Comparison of ENCODE assay signal across 8 cellular contexts in the genomic region with DNA sequence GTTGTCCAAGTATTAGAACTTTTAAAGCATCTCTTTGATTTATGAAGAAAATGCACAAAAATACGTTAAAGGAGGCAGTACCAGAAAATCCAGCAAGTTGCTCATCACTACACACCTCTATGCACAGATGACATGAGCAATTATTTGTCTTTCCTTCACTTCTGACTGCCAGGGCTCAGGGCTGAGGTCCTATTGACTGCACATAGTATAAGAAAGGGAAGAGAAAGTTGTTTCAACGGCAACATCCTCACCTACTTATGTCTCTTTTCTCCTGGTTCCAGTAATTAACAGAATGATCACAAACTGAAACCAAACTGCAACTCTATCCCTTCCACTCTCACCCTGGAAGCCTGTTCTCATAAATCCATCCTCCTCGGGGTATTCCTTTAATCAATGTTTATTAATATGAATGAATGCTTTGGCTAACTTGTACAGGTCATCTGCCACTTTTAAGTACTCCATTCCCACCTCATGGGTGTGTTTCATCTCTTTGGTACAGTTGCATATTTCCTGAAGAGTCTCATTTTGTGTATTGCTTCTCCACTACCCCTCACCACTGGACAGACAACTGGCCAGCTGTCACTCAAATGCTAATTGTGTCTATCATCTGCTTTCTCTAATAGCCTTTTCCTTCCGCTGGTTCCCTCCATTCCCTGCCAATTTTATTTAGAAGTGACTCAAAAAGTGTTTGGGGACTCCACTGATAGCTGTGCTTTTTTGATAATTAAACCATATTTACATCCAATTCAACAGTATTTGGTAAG. TPM values are rescaled to one million over a fixed set of nuclear protein-coding genes. Genes with fewer than 3 reads are reported as not detected.
DNase-seq lines count a peak whose midpoint lies in the region; ATAC-seq and TF ChIP-seq lines count a peak whose summit lies in the region.

No MANE protein-coding gene starts in this region.

- no peak overlapping the region for H2BK12ac ChIP-seq in H9 (ENCODE audit: insufficient read length, low read depth, low read length)

- H3K14ac ChIP-seq in H9 (ENCODE audit: insufficient read depth, low read length): no peak overlapping the region

- H4K91ac ChIP-seq in H9 (ENCODE audit: insufficient read length, low read depth, low read length): no peak overlapping the region

- no peaks in the 10 kb centered on the region for H3K36me3 ChIP-seq in BLaER1
- no peaks in the 10 kb centered on the region for H3K36me3 ChIP-seq in KOPT-K1 (ENCODE audit: insufficient read depth, low read length)
- H3K36me3 ChIP-seq in effector memory CD4-positive, alpha-beta T cell (ENCODE audit: control insufficient read depth, insufficient read depth, low read length): no peaks in the 10 kb centered on the region

- H3K27ac Mint-ChIP-seq in mesothelial cell of epicardium (no peak overlapping the region), H9 (no peak overlapping the region)

- peaks cover 4% of the 10 kb centered on the region for H3K9me3 Mint-ChIP-seq in mesothelial cell of epicardium
- H3K9me3 Mint-ChIP-seq in H9: no peaks in the 10 kb centered on the region; a peak in 1 of 5 replicates

- H3K4me1 Mint-ChIP-seq in mesothelial cell of epicardium (peaks cover 7% of the 10 kb centered on the region), H9 (peaks cover 2 to 4% of the 10 kb centered on the region in 2 experiments; a peak in 2 of 4 replicates)

- no peak overlapping the region for H3K4me3 ChIP-seq in BLaER1
- peak overlapping the region; percentile 17 for H3K4me3 ChIP-seq in effector memory CD4-positive, alpha-beta T cell (ENCODE audit: insufficient read depth, low read depth, low read length, poor library complexity, severe bottlenecking)

- no peaks in the 10 kb centered on the region for H3K79me2 ChIP-seq in H9 (ENCODE audit: insufficient read depth, low read length)

- H3K27ac ChIP-seq in BLaER1 (no peak overlapping the region), KOPT-K1 (ENCODE audit: low read depth, low read length, poor library complexity, severe bottlenecking) (peak overlapping the region; percentile 75), H9 (ENCODE audit: insufficient read length, low read depth, low read length) (no peak overlapping the region)
- H3K27ac ChIP-seq in effector memory CD4-positive, alpha-beta T cell (ENCODE audit: insufficient read depth, low read length, poor library complexity, severe bottlenecking): peak overlapping the region; percentile 24

- no peak overlapping the region for H2BK20ac ChIP-seq in H9 (ENCODE audit: low read depth, low read length, poor library complexity, severe bottlenecking)

- H2BK5ac ChIP-seq in H9 (ENCODE audit: insufficient read length, low read length): no peak overlapping the region

- H4K8ac ChIP-seq in H9 (replicated peaks; ENCODE audit: insufficient read length, low read depth, low read length): no peak overlapping the region

- peak; percentile 41 for ATAC-seq in GM19372 (IDR thresholded peaks at IDR 0.05; ENCODE audit: low read depth, unreplicated experiment)
- no peak for ATAC-seq in HG02588 (IDR thresholded peaks at IDR 0.05; ENCODE audit: unreplicated experiment)

- H2AFZ ChIP-seq in H9 (ENCODE audit: low read length): no peak overlapping the region

- H2AK5ac ChIP-seq in H9 (ENCODE audit: insufficient read length, low read length): no peak overlapping the region

- H3K4me1 ChIP-seq in BLaER1 (peaks cover 13% of the 10 kb centered on the region), H9 (ENCODE audit: insufficient read depth, low read length) (no peaks in the 10 kb centered on the region)
- peaks cover 16% of the 10 kb centered on the region for H3K4me1 ChIP-seq in effector memory CD4-positive, alpha-beta T cell (ENCODE audit: control insufficient read depth, insufficient read depth, low read length, poor library complexity, severe bottlenecking)

- H3K9me3 ChIP-seq in BLaER1 (peaks cover 9% of the 10 kb centered on the region), KOPT-K1 (ENCODE audit: insufficient read depth, low read length, poor library complexity, severe bottlenecking) (no peaks in the 10 kb centered on the region), H9 (ENCODE audit: control insufficient read depth, low read depth, low read length) (no peaks in the 10 kb centered on the region)
- H3K9me3 ChIP-seq in effector memory CD4-positive, alpha-beta T cell (ENCODE audit: control insufficient read depth, low read length): no peaks in the 10 kb centered on the region

- H4K20me1 ChIP-seq in BLaER1 (no peaks in the 10 kb centered on the region), H9 (ENCODE audit: control insufficient read depth, insufficient read depth, insufficient read length) (no peaks in the 10 kb centered on the region)

- no peak overlapping the region for H2BK120ac ChIP-seq in H9 (ENCODE audit: low read depth, low read length, poor library complexity, severe bottlenecking)

- no peak overlapping the region for H3K23ac ChIP-seq in H9 (ENCODE audit: insufficient read length, low read depth, low read length)

- H4K5ac ChIP-seq in H9 (ENCODE audit: insufficient read length, low read depth, low read length): no peak overlapping the region

- H3K9ac ChIP-seq in BLaER1 (no peak overlapping the region), H9 (ENCODE audit: extremely low read depth, insufficient read length, low read length) (no peak overlapping the region)

- H3K4me3 Mint-ChIP-seq in mesothelial cell of epicardium (no peak overlapping the region), H9 (no peak overlapping the region)

- TF ChIP-seq CTCF in mesothelial cell of epicardium (IDR thresholded peaks at IDR 0.05; ENCODE audit: unreplicated experiment): no peak
- no peak for TF ChIP-seq CTCF in H9 (conservative IDR thresholded peaks at IDR 0.05)

- no peaks in the 10 kb centered on the region for H3K79me1 ChIP-seq in H9 (ENCODE audit: insufficient read depth, low read depth, low read length, poor library complexity, severe bottlenecking)

- H3K36me3 Mint-ChIP-seq in mesothelial cell of epicardium (peaks cover 9% of the 10 kb centered on the region), H9 (ENCODE audit: insufficient read depth in 1 of 3, low read depth in 3 of 3) (no peaks in the 10 kb centered on the region; a peak in 1 of 7 replicates)

- H3K4me2 ChIP-seq in BLaER1 (peak overlapping the region; percentile 28; the same call in 1 of the 2 replicates), H9 (ENCODE audit: insufficient read depth, insufficient read length, low read length) (no peak overlapping the region)

- no peak overlapping the region for H2BK15ac ChIP-seq in H9 (ENCODE audit: low read depth, low read length)

- no CpG with 5 or more reads among the region's 4 CpGs for WGBS in H9 (ENCODE audit: extremely low coverage, insufficient read length, low lambda C conversion rate)

- DNase-seq in effector memory CD4-positive, alpha-beta T cell: no peak
- DNase-seq in mesothelial cell of epicardium (ENCODE audit: low spot score in 2 of 2, unreplicated experiment in 2 of 2): no peak
- DNase-seq in H9: no peak
- DNase-seq in RPMI8226: no peak

- H3K18ac ChIP-seq in H9 (ENCODE audit: insufficient read length, low read depth, low read length): no peak overlapping the region

- H3K4ac ChIP-seq in H9 (ENCODE audit: low read depth, low read length): no peak overlapping the region

- H3K27me3 ChIP-seq in BLaER1 (no peaks in the 10 kb centered on the region), H9 (ENCODE audit: insufficient read depth, low read length) (no peaks in the 10 kb centered on the region)
- H3K27me3 ChIP-seq in effector memory CD4-positive, alpha-beta T cell (replicated peaks; ENCODE audit: control insufficient read depth, insufficient read depth, low read length, poor library complexity, severe bottlenecking): no peaks in the 10 kb centered on the region

- H3K56ac ChIP-seq in H9 (ENCODE audit: insufficient read length, low read depth, low read length): no peak overlapping the region

- H3T11ph ChIP-seq in H9 (ENCODE audit: low read length): no peak overlapping the region

- H3K27me3 Mint-ChIP-seq in mesothelial cell of epicardium (ENCODE audit: low read depth) (no peaks in the 10 kb centered on the region), H9 (ENCODE audit: low read depth) (no peaks in the 10 kb centered on the region)

- H3K23me2 ChIP-seq in H9 (ENCODE audit: insufficient read length, low read depth, low read length, poor library complexity, severe bottlenecking): no peaks in the 10 kb centered on the region

RNA-seq across cellular contexts. Expression of gene RAB27A, which starts 34.5 kb away (rescaled TPM):
- total RNA-seq in mesothelial cell of epicardium: 9.5 to 13.1 TPM (median 12.1 TPM) in 3 replicates
- 6.0 and 6.8 TPM in 2 replicates for total RNA-seq in H9 (2021)

RNA-seq across cellular contexts. Expression of gene RSL24D1, which starts 58.4 kb away (rescaled TPM):
- total RNA-seq in mesothelial cell of epicardium (74.6 to 78.8 TPM (median 75.1 TPM) in 3 replicates), H9 (2021) (111 and 112 TPM in 2 replicates)

Comparison
In these comparisons a context has a peak if more than half of its experiments do, and no peak if none do; other contexts are left out.
1. H3K27ac ChIP-seq: peak in KOPT-K1 (single experiment) and effector memory CD4-positive, alpha-beta T cell (single experiment); none in BLaER1 (single experiment) and H9 (single experiment).